ENCODE assay signal across 1 cellular context in genomic region chr3:56862352-56863062, GRCh38.
TF ChIP-seq lines count a peak whose summit lies in the region.

No MANE protein-coding gene starts in this region.

TF ChIP-seq in HCT116, 20 proteins besides CTCF, POLR2A, EP300 and RAD21 (continued from another document):
- TF ChIP-seq ZBTB33 (IDR thresholded peaks at IDR 0.05; ENCODE audit: extremely low read depth, insufficient replicate concordance, low read length) (no peak), POLR2AphosphoS5 (IDR thresholded peaks at IDR 0.05; ENCODE audit: low read depth, low read length) (no peak)
